1 cellular context compared by ENCODE assay signal in genomic region chr13:37138169-37138568, GRCh38.
TF ChIP-seq lines count a peak whose summit lies in the region.

No MANE protein-coding gene starts in this region.

TF ChIP-seq in K562, 482 proteins besides CTCF, POLR2A, EP300 and RAD21:
- TF ChIP-seq, protein P1, sequence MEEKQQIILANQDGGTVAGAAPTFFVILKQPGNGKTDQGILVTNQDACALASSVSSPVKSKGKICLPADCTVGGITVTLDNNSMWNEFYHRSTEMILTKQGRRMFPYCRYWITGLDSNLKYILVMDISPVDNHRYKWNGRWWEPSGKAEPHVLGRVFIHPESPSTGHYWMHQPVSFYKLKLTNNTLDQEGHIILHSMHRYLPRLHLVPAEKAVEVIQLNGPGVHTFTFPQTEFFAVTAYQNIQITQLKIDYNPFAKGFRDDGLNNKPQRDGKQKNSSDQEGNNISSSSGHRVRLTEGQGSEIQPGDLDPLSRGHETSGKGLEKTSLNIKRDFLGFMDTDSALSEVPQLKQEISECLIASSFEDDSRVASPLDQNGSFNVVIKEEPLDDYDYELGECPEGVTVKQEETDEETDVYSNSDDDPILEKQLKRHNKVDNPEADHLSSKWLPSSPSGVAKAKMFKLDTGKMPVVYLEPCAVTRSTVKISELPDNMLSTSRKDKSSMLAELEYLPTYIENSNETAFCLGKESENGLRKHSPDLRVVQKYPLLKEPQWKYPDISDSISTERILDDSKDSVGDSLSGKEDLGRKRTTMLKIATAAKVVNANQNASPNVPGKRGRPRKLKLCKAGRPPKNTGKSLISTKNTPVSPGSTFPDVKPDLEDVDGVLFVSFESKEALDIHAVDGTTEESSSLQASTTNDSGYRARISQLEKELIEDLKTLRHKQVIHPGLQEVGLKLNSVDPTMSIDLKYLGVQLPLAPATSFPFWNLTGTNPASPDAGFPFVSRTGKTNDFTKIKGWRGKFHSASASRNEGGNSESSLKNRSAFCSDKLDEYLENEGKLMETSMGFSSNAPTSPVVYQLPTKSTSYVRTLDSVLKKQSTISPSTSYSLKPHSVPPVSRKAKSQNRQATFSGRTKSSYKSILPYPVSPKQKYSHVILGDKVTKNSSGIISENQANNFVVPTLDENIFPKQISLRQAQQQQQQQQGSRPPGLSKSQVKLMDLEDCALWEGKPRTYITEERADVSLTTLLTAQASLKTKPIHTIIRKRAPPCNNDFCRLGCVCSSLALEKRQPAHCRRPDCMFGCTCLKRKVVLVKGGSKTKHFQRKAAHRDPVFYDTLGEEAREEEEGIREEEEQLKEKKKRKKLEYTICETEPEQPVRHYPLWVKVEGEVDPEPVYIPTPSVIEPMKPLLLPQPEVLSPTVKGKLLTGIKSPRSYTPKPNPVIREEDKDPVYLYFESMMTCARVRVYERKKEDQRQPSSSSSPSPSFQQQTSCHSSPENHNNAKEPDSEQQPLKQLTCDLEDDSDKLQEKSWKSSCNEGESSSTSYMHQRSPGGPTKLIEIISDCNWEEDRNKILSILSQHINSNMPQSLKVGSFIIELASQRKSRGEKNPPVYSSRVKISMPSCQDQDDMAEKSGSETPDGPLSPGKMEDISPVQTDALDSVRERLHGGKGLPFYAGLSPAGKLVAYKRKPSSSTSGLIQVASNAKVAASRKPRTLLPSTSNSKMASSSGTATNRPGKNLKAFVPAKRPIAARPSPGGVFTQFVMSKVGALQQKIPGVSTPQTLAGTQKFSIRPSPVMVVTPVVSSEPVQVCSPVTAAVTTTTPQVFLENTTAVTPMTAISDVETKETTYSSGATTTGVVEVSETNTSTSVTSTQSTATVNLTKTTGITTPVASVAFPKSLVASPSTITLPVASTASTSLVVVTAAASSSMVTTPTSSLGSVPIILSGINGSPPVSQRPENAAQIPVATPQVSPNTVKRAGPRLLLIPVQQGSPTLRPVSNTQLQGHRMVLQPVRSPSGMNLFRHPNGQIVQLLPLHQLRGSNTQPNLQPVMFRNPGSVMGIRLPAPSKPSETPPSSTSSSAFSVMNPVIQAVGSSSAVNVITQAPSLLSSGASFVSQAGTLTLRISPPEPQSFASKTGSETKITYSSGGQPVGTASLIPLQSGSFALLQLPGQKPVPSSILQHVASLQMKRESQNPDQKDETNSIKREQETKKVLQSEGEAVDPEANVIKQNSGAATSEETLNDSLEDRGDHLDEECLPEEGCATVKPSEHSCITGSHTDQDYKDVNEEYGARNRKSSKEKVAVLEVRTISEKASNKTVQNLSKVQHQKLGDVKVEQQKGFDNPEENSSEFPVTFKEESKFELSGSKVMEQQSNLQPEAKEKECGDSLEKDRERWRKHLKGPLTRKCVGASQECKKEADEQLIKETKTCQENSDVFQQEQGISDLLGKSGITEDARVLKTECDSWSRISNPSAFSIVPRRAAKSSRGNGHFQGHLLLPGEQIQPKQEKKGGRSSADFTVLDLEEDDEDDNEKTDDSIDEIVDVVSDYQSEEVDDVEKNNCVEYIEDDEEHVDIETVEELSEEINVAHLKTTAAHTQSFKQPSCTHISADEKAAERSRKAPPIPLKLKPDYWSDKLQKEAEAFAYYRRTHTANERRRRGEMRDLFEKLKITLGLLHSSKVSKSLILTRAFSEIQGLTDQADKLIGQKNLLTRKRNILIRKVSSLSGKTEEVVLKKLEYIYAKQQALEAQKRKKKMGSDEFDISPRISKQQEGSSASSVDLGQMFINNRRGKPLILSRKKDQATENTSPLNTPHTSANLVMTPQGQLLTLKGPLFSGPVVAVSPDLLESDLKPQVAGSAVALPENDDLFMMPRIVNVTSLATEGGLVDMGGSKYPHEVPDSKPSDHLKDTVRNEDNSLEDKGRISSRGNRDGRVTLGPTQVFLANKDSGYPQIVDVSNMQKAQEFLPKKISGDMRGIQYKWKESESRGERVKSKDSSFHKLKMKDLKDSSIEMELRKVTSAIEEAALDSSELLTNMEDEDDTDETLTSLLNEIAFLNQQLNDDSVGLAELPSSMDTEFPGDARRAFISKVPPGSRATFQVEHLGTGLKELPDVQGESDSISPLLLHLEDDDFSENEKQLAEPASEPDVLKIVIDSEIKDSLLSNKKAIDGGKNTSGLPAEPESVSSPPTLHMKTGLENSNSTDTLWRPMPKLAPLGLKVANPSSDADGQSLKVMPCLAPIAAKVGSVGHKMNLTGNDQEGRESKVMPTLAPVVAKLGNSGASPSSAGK (IDR thresholded peaks at IDR 0.05): no peak
- TF ChIP-seq, protein P2, sequence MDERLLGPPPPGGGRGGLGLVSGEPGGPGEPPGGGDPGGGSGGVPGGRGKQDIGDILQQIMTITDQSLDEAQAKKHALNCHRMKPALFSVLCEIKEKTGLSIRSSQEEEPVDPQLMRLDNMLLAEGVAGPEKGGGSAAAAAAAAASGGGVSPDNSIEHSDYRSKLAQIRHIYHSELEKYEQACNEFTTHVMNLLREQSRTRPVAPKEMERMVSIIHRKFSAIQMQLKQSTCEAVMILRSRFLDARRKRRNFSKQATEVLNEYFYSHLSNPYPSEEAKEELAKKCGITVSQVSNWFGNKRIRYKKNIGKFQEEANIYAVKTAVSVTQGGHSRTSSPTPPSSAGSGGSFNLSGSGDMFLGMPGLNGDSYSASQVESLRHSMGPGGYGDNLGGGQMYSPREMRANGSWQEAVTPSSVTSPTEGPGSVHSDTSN (CRISPR knock-in tag; IDR thresholded peaks at IDR 0.05; ENCODE audit: low read depth): no peak
- TF ChIP-seq, protein P2 (tag; conservative IDR thresholded peaks at IDR 0.05; ENCODE audit: low read depth): no peak
- TF ChIP-seq NFIC (IDR thresholded peaks at IDR 0.05) (peak; percentile 65), CTCFL (IDR thresholded peaks at IDR 0.05; ENCODE audit: borderline replicate concordance, insufficient read depth, low read depth, low read length, poor library complexity, severe bottlenecking) (peak; percentile 23)
